Comparison of ENCODE assay signal across 17 cellular contexts in genomic region chr19:32816555-32817099, GRCh38. TPM values are rescaled to one million over a fixed set of nuclear protein-coding genes. Genes with fewer than 3 reads are reported as not detected.
"Had no signal": no experiment of that assay in that cellular context is flagged by ENCODE, and none has a peak within 500 bp of the region (broad histone marks: within the 10 kb centered on the region; RNA-seq: fewer than 3 reads in every experiment).

No MANE protein-coding gene starts in this region.

- H3K36me3 Mint-ChIP-seq: activated naive CD4-positive, alpha-beta T cell treated with anti-CD3 and anti-CD28 coated beads, Interleukin-2, amount 50 U/mL, for 24 hours; natural killer cell had no signal

- H3K27ac ChIP-seq: brain microvascular endothelial cell, epithelial cell of prostate, gastroesophageal sphincter, psoas muscle, spleen, transverse colon had no signal

- H3K36me3 ChIP-seq: brain microvascular endothelial cell, gastroesophageal sphincter, spleen, transverse colon had no signal

- H3K4me3 ChIP-seq: gastroesophageal sphincter, psoas muscle, spleen, transverse colon had no signal

- DNase-seq: activated CD4-positive, alpha-beta T cell treated with anti-CD3 and anti-CD28 coated beads, Interleukin-2, amount 10 ng/mL, durations not matched to agents 24 days and 14 days; amygdala; brain microvascular endothelial cell; effector memory CD4-positive, alpha-beta T cell; hippocampal formation; mammary epithelial cell; natural killer cell; psoas muscle; spleen; stimulated activated CD4-positive, alpha-beta T cell treated with anti-CD3 and anti-CD28 coated beads, Interleukin-2, amount 100 ng/mL, for 24 hours; stimulated activated naive CD4-positive, alpha-beta T cell; substantia nigra; transverse colon had no signal

- H3K4me1 ChIP-seq: gastroesophageal sphincter, psoas muscle, spleen had no signal

- H3K9me3 Mint-ChIP-seq: activated CD4-positive, alpha-beta T cell treated with anti-CD3 and anti-CD28 coated beads, Interleukin-2, amount 10 ng/mL, durations not matched to agents 24 days and 14 days; activated naive CD4-positive, alpha-beta T cell treated with anti-CD3 and anti-CD28 coated beads, Interleukin-2, amount 50 U/mL, for 24 hours; natural killer cell had no signal

- H3K27me3 ChIP-seq: brain microvascular endothelial cell, transverse colon had no signal

- H3K27ac Mint-ChIP-seq: activated CD4-positive, alpha-beta T cell treated with anti-CD3 and anti-CD28 coated beads, Interleukin-2, amount 10 ng/mL, durations not matched to agents 24 days and 14 days; activated naive CD4-positive, alpha-beta T cell treated with anti-CD3 and anti-CD28 coated beads, Interleukin-2, amount 50 U/mL, for 24 hours; natural killer cell had no signal

- H3K27me3 Mint-ChIP-seq: activated naive CD4-positive, alpha-beta T cell treated with anti-CD3 and anti-CD28 coated beads, Interleukin-2, amount 50 U/mL, for 24 hours had no signal

- H3K9me3 ChIP-seq: gastroesophageal sphincter, psoas muscle, spleen, transverse colon had no signal

- H3K4me3 Mint-ChIP-seq: activated CD4-positive, alpha-beta T cell treated with anti-CD3 and anti-CD28 coated beads, Interleukin-2, amount 10 ng/mL, durations not matched to agents 24 days and 14 days; activated naive CD4-positive, alpha-beta T cell treated with anti-CD3 and anti-CD28 coated beads, Interleukin-2, amount 50 U/mL, for 24 hours; natural killer cell had no signal

RNA-seq across cellular contexts. Expression of gene SLC7A9, which starts 52.9 kb away (rescaled TPM):
- total RNA-seq: activated CD4-positive, alpha-beta T cell treated with anti-CD3 and anti-CD28 coated beads, Interleukin-2, amount 10 ng/mL, durations not matched to agents 24 days and 14 days; activated CD8-positive, alpha-beta memory T cell treated with anti-CD3 and anti-CD28 coated beads for 36 hours had no signal
